ENCODE assay signal across 11 cellular contexts in the genomic region with DNA sequence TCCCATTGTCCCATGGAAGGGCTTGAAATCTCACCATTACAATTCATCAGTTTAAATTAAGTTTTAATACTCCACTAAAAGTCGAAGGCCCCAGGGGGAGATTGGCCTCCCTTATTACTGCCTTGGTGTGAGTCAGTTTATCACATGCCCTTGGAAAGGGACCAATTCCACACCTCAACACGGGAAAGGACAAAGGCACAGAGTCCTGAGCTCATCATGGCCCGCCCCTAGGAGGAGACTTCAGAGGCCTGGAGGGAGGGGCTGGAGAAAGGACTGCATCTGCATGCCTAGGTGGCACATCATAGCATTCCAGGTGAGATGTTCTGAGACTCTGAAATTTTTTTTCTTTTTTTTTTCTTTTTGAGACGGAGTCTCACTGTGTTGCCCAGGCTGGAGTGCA. TPM values are rescaled to one million over a fixed set of nuclear protein-coding genes. Genes with fewer than 3 reads are reported as not detected.
DNase-seq lines count a peak whose midpoint lies in the region; ATAC-seq, FAIRE-seq and TF ChIP-seq lines count a peak whose summit lies in the region.
"Had no signal": no experiment of that assay in that cellular context is flagged by ENCODE, and none has a peak within 500 bp of the region (broad histone marks: within the 10 kb centered on the region; RNA-seq: fewer than 3 reads in every experiment).

No MANE protein-coding gene starts in this region.

- intact Hi-C loops in activated CD4-positive, alpha-beta T cell treated with anti-CD3 and anti-CD28 coated beads, Interleukin-2, amount 10 ng/mL, durations not matched to agents 24 days and 14 days (cut with micrococcal nuclease): loop anchor here (10.0 kb wide), 1 partner anchor 421 kb away; no protein-coding TSS in a partner anchor

- FAIRE-seq in GM12892 (lab: Jason Lieb, UNC) (peak; percentile 14), bronchial epithelial cell (lab: Jason Lieb, UNC) (peak; percentile 89)

- no peaks in the 10 kb centered on the region for H3K9me3 Mint-ChIP-seq in neural crest cell
- no peaks in the 10 kb centered on the region for H3K9me3 Mint-ChIP-seq in activated CD4-positive, alpha-beta T cell treated with anti-CD3 and anti-CD28 coated beads, Interleukin-2, amount 10 ng/mL, durations not matched to agents 24 days and 14 days

- DNase-seq in GM12892 (ENCODE audit: insufficient read length) (no peak), LNCaP clone FGC (ENCODE audit: low read depth) (peak; percentile 64), bronchial epithelial cell (ENCODE audit: low read depth) (peak; percentile 98), neural crest cell (ENCODE audit: low read depth, low spot score) (no peak), AG08395 (ENCODE audit: low spot score) (no peak)
- DNase-seq in activated CD4-positive, alpha-beta T cell treated with anti-CD3 and anti-CD28 coated beads, Interleukin-2, amount 10 ng/mL, durations not matched to agents 24 days and 14 days: no peak
- DNase-seq: activated effector memory CD4-positive, alpha-beta T cell treated with anti-CD3 and anti-CD28 coated beads, Interleukin-2, amount 50 U/mL, for 16 hours; effector memory CD4-positive, alpha-beta T cell; NCI-H2227 treated with DMSO at 0.1 percent for 48 hours; right cardiac atrium had no signal

- H3K4me3 ChIP-seq in LNCaP clone FGC (ENCODE audit: low read depth, low read length) (no peak overlapping the region), bronchial epithelial cell (ENCODE audit: low read depth, low read length) (no peak overlapping the region)

- H3K27ac Mint-ChIP-seq in neural crest cell (ENCODE audit: unreplicated experiment): no peak overlapping the region
- no peak overlapping the region for H3K27ac Mint-ChIP-seq in activated CD4-positive, alpha-beta T cell treated with anti-CD3 and anti-CD28 coated beads, Interleukin-2, amount 10 ng/mL, durations not matched to agents 24 days and 14 days

- TF ChIP-seq POLR2A in GM12892 (IDR thresholded peaks at IDR 0.05; ENCODE audit: low read depth, low read length) (no peak), GM18505 (IDR thresholded peaks at IDR 0.05; ENCODE audit: borderline replicate concordance, extremely low read depth, insufficient read depth, insufficient read length) (no peak)

- H3K27me3 ChIP-seq in bronchial epithelial cell (ENCODE audit: control insufficient read depth, insufficient read depth, low read length): no peaks in the 10 kb centered on the region

- no peak for ATAC-seq in GM18505 (IDR thresholded peaks at IDR 0.05; ENCODE audit: unreplicated experiment)

- no peaks in the 10 kb centered on the region for H3K36me3 Mint-ChIP-seq in neural crest cell (ENCODE audit: low read depth)
- H3K36me3 Mint-ChIP-seq in activated CD4-positive, alpha-beta T cell treated with anti-CD3 and anti-CD28 coated beads, Interleukin-2, amount 10 ng/mL, durations not matched to agents 24 days and 14 days (ENCODE audit: low read depth): peaks cover 7% of the 10 kb centered on the region

- no peaks in the 10 kb centered on the region for H3K36me3 ChIP-seq in bronchial epithelial cell (ENCODE audit: control insufficient read depth, insufficient read depth, low read length)

- H3K4me3 Mint-ChIP-seq in neural crest cell: peak overlapping the region; percentile 54
- no peak overlapping the region for H3K4me3 Mint-ChIP-seq in activated CD4-positive, alpha-beta T cell treated with anti-CD3 and anti-CD28 coated beads, Interleukin-2, amount 10 ng/mL, durations not matched to agents 24 days and 14 days

- peaks cover 15% of the 10 kb centered on the region for H3K4me1 Mint-ChIP-seq in neural crest cell
- H3K4me1 Mint-ChIP-seq in activated CD4-positive, alpha-beta T cell treated with anti-CD3 and anti-CD28 coated beads, Interleukin-2, amount 10 ng/mL, durations not matched to agents 24 days and 14 days: peaks cover 12% of the 10 kb centered on the region

- TF ChIP-seq CTCF in LNCaP clone FGC (IDR thresholded peaks at IDR 0.05; ENCODE audit: control insufficient read depth, extremely low read depth, insufficient read depth) (no peak), bronchial epithelial cell (IDR thresholded peaks at IDR 0.05; ENCODE audit: insufficient read depth, low read length, severe bottlenecking) (no peak), neural crest cell (conservative IDR thresholded peaks at IDR 0.05) (no peak)

- peaks cover 44% of the 10 kb centered on the region for H3K27me3 Mint-ChIP-seq in neural crest cell (ENCODE audit: low read depth)
- peaks cover 2% of the 10 kb centered on the region for H3K27me3 Mint-ChIP-seq in activated CD4-positive, alpha-beta T cell treated with anti-CD3 and anti-CD28 coated beads, Interleukin-2, amount 10 ng/mL, durations not matched to agents 24 days and 14 days

RNA-seq across cellular contexts. Expression of gene SEL1L3, which starts 2.8 kb away (rescaled TPM):
- 50.1 TPM for polyA plus RNA-seq in GM12892 (2012; ENCODE audit: missing spikeins)
- 92.8 and 117 TPM in 2 replicates for total RNA-seq in bronchial epithelial cell
- total RNA-seq in neural crest cell: 3.4 and 3.5 TPM in 2 replicates
- total RNA-seq in activated CD4-positive, alpha-beta T cell treated with anti-CD3 and anti-CD28 coated beads, Interleukin-2, amount 10 ng/mL, durations not matched to agents 24 days and 14 days: 33.9 and 35.3 TPM in 2 replicates

RNA-seq across cellular contexts. Expression of gene SMIM20, which starts 48.4 kb away (rescaled TPM):
- 39.1 TPM for polyA plus RNA-seq in GM12892 (2012; ENCODE audit: missing spikeins)
- total RNA-seq in bronchial epithelial cell (26.8 and 53.4 TPM in 2 replicates), neural crest cell (22.1 and 24.9 TPM in 2 replicates)
- total RNA-seq in activated CD4-positive, alpha-beta T cell treated with anti-CD3 and anti-CD28 coated beads, Interleukin-2, amount 10 ng/mL, durations not matched to agents 24 days and 14 days: 17.0 and 18.9 TPM in 2 replicates

Comparison
In these comparisons a context has a peak if more than half of its experiments do, and no peak if none do; other contexts are left out.
1. DNase-seq: peak in LNCaP clone FGC (single experiment) and bronchial epithelial cell (single experiment); none in GM12892 (single experiment), neural crest cell (single experiment), activated CD4-positive, alpha-beta T cell treated with anti-CD3 and anti-CD28 coated beads, Interleukin-2, amount 10 ng/mL, durations not matched to agents 24 days and 14 days (single experiment) and AG08395 (single experiment).